In the genomic region with DNA sequence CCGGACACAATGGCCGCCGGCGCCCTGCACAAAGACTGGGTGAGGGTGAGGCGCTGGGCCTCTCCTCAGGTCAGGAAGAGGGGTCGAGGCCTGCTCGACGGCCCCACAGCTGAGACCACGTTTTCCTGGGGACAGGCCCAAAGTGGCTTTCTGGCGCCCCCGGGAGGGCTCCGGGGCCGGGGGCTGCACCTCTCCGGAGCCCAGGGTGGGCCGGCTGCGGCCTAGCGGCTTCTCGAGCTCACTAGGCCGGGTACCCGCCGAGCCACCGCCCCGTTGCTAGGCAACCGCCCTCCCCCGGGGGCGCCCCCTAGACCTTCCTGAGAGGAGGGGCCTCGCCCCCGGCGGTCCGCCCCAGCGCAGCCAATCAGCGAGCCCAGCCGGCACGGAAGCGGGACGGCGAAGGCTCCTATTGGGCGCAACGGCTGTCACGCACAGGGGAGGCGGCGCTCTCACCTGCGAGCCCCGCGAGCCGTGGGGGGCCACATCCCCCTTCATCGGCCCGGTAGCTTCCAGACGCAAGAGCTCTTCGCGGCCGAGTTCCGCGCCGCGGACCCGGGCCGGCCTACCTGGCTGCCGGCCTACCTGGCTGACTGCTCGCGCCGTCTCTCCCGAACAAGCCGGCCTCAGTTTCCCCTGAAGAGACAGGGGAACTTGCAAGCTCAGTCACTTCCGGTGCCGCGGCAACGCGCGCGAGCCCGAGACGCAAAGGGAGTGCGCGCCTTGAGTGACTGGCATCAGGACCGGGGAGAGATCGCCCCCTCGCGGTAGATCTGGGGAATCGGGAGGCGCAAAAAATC, we compare ENCODE assay signal across 8 cellular contexts. TPM values are rescaled to one million over a fixed set of nuclear protein-coding genes. Genes with fewer than 3 reads are reported as not detected.
DNase-seq lines count a peak whose midpoint lies in the region; ATAC-seq, FAIRE-seq and TF ChIP-seq lines count a peak whose summit lies in the region.

No MANE protein-coding gene starts in this region.

- H3K36me3 ChIP-seq in adrenal gland (replicated peaks in 1 of 2) (peaks cover 0 to 10% of the 10 kb centered on the region in 2 donors), prostate gland (no peaks in the 10 kb centered on the region), urinary bladder (ENCODE audit: insufficient read depth) (no peaks in the 10 kb centered on the region)

- H3K27ac ChIP-seq in adrenal gland: peak overlapping the region; percentile 96 to 99 (median 97)
- peak overlapping the region; percentile 96 to 100 for H3K27ac ChIP-seq in prostate gland
- peak overlapping the region; percentile 97 for H3K27ac ChIP-seq in urinary bladder (ENCODE audit: low read depth)

- DNase-seq in GM12892 (ENCODE audit: insufficient read length): peak; percentile 99
- DNase-seq in NCI-H1417 treated with DMSO at 0.1 percent for 48 hours (lab: John Stamatoyannopoulos, UW): peak; percentile 97
- DNase-seq in SW480 (ENCODE audit: low spot score): peak; percentile 98
- DNase-seq in adrenal gland: peak; percentile 97 to 99 (median 98)
- DNase-seq in left cardiac atrium: peak; percentile 99
- DNase-seq in prostate gland (ENCODE audit: low spot score): peak; percentile 98

- H3K4me3 ChIP-seq in adrenal gland (peak overlapping the region; percentile 49 to 86 (median 74)), prostate gland (peak overlapping the region; percentile 90 to 91), urinary bladder (ENCODE audit: low read depth, low read length) (peak overlapping the region; percentile 69)

- WGBS in adrenal gland, 4 donors: 0 to 1% (median 0%) methylated on average over 11 to 81 of the region's 81 CpGs
- under 1% methylated on average over 80 of the region's 81 CpGs for WGBS in prostate gland
- WGBS in urinary bladder: under 1% methylated on average over 81 of the region's 81 CpGs

- FAIRE-seq in GM12892 (lab: Jason Lieb, UNC): peak; percentile 81

- H3K4me1 ChIP-seq in adrenal gland (replicated peaks in 1 of 2) (peaks cover 27 to 37% of the 10 kb centered on the region in 2 donors), prostate gland (replicated peaks) (peaks cover 2% of the 10 kb centered on the region), urinary bladder (ENCODE audit: insufficient read depth) (no peaks in the 10 kb centered on the region)

- TF ChIP-seq CTCF in adrenal gland (IDR thresholded peaks at IDR 0.05) (peak; percentile 97 to 99 (median 99)), prostate gland (IDR thresholded peaks at IDR 0.05) (peak; percentile 95 to 100 (median 99))

- intact Hi-C loops in adrenal gland (cut with DNase I): loop anchor here (2.0 to 5.0 kb wide), 3 partner anchors 56 to 151 kb away; no protein-coding TSS in a partner anchor
- intact Hi-C loops in left cardiac atrium (cut with DNase I): loop anchor here (1.0 to 10.0 kb wide), 4 partner anchors 61 to 159 kb away; partner anchors contain the start of gene MYLK2 (in 1 of the 2)
- intact Hi-C loops in prostate gland (cut with DNase I): loop anchor here (1.0 kb wide), 1 partner anchor 62 kb away; no protein-coding TSS in a partner anchor

- H3K27me3 ChIP-seq in adrenal gland: no peaks in the 10 kb centered on the region
- H3K27me3 ChIP-seq in prostate gland (replicated peaks; ENCODE audit: insufficient read depth): no peaks in the 10 kb centered on the region

- H3K9me3 ChIP-seq in adrenal gland (replicated peaks in 1 of 3) (no peaks in the 10 kb centered on the region), prostate gland (no peaks in the 10 kb centered on the region)

- TF ChIP-seq POLR2A in GM12892 (IDR thresholded peaks at IDR 0.05; ENCODE audit: low read depth, low read length) (peak; percentile 73; the same call in 1 of the 2 replicates), adrenal gland (IDR thresholded peaks at IDR 0.05) (peak; percentile 43 to 51), prostate gland (IDR thresholded peaks at IDR 0.05) (peak; percentile 56)

- ATAC-seq in HG02840 (IDR thresholded peaks at IDR 0.05; ENCODE audit: low FRiP score, unreplicated experiment) (peak; percentile 85), left cardiac atrium (peak; percentile 98)

RNA-seq across cellular contexts. Expression of gene BCL2L1, which starts 0.8 kb away (rescaled TPM):
- 45.0 TPM for polyA plus RNA-seq in GM12892 (2012; ENCODE audit: missing spikeins)
- 100 to 1,000 TPM in 2 of 8 donors, 10 to 100 TPM in 6; 53.8 to 143 (median 84.6) TPM for total RNA-seq in adrenal gland
- 10 to 100 TPM; 40.2 to 67.9 (median 40.8) TPM for polyA plus RNA-seq in adrenal gland
- total RNA-seq in left cardiac atrium: 10 to 100 TPM; 45.1 to 79.8 TPM
- total RNA-seq in prostate gland: 100 to 1,000 TPM; 127 to 155 TPM
- total RNA-seq in urinary bladder: 24.2 TPM
- 61.3 TPM for polyA plus RNA-seq in urinary bladder

RNA-seq across cellular contexts. Expression of gene TPX2, which starts 15.6 kb away (rescaled TPM):
- polyA plus RNA-seq in GM12892 (2012; ENCODE audit: missing spikeins): 35.8 TPM
- total RNA-seq in adrenal gland (1 to 10 TPM; 2.1 to 3.4 (median 2.5) TPM), left cardiac atrium (1 to 10 TPM in 1 of 2 donors, under 1 TPM in 1; 0.73 to 2.0 TPM), prostate gland (10 to 100 TPM in 1 of 2 donors, 1 to 10 TPM in 1; 1.4 to 23.2 TPM), urinary bladder (22.7 TPM)
- polyA plus RNA-seq in adrenal gland (1 to 10 TPM in 1 of 3 donors, under 1 TPM in 2; 0.40 to 3.7 (median 0.57) TPM), urinary bladder (0.84 TPM)

Comparison
In these comparisons a context has a peak if more than half of its experiments do, and no peak if none do; other contexts are left out.
1. Peak in every context shown above with its lines: DNase-seq, ATAC-seq, H3K4me3 ChIP-seq and H3K27ac ChIP-seq.